ENCODE assay signal across 27 cellular contexts in the genomic region with DNA sequence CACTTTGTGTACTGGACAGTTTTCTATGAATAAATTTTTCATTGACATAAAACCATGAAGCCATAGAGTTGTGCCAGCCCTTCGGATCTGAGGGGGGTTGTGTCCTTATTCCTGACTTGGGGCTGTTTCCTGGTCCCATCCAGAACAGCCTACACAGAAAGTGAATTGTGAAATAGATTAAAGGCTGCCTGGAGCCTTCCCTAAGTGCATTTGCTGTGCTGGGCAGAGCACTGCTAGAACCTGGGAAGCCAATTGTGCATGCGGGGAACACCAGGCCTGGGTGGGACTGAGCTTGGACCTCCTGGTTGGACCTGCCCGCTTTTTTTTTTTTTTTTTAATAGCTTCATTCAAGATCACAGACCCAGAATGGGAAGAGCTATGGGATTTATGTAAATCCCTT.
DNase-seq lines count a peak whose midpoint lies in the region; ATAC-seq and TF ChIP-seq lines count a peak whose summit lies in the region.
"Had no signal": no experiment of that assay in that cellular context is flagged by ENCODE, and none has a peak within 500 bp of the region (broad histone marks: within the 10 kb centered on the region; RNA-seq: fewer than 3 reads in every experiment).

No MANE protein-coding gene starts in this region.

- no peak overlapping the region for H3K4ac ChIP-seq in trophoblast cell (ENCODE audit: low read depth, low read length)

- H4K91ac ChIP-seq in trophoblast cell (ENCODE audit: low read depth, low read length), result no peak overlapping the region

- H3K23ac ChIP-seq in trophoblast cell (ENCODE audit: low read length), result no peak overlapping the region

- H3K27ac ChIP-seq in right atrium auricular region (no peak overlapping the region), foreskin keratinocyte (peak overlapping the region; percentile 54), trophoblast cell (ENCODE audit: low read depth, low read length) (no peak overlapping the region), upper lobe of right lung (peak overlapping the region; percentile 3)
- H3K27ac ChIP-seq: 22Rv1, lower lobe of right lung, neural progenitor cell, testis had no signal

- no peak overlapping the region for H2BK120ac ChIP-seq in trophoblast cell (ENCODE audit: insufficient read depth, low read length, poor library complexity)

- H3K4me1 ChIP-seq in right atrium auricular region, result peaks cover 0 to 9% of the 10 kb centered on the region in 2 donors
- H3K4me1 ChIP-seq in foreskin keratinocyte, result peaks cover 20% of the 10 kb centered on the region
- peaks cover 7 to 8% of the 10 kb centered on the region in 2 experiments for H3K4me1 ChIP-seq in trophoblast cell (ENCODE audit: control insufficient read depth in 1 of 2, insufficient read depth in 2 of 2, low read length in 2 of 2)
- no peaks in the 10 kb centered on the region for H3K4me1 ChIP-seq in upper lobe of right lung
- H3K4me1 ChIP-seq: neural progenitor cell, testis had no signal

- H3K4me3 ChIP-seq in right atrium auricular region (no peak overlapping the region), trophoblast cell (ENCODE audit: low read depth, low read length) (no peak overlapping the region), upper lobe of right lung (no peak overlapping the region)
- H3K4me3 ChIP-seq: lower lobe of right lung, neural progenitor cell, testis had no signal

- H2AK5ac ChIP-seq in trophoblast cell (ENCODE audit: low read length), result no peak overlapping the region

- no peak for TF ChIP-seq CTCF in right atrium auricular region (IDR thresholded peaks at IDR 0.05)
- TF ChIP-seq CTCF in foreskin keratinocyte (conservative IDR thresholded peaks at IDR 0.05), result no peak
- TF ChIP-seq CTCF in upper lobe of right lung (IDR thresholded peaks at IDR 0.05), result no peak

- no peaks in the 10 kb centered on the region for H3K27me3 ChIP-seq in right atrium auricular region
- no peaks in the 10 kb centered on the region for H3K27me3 ChIP-seq in foreskin keratinocyte
- H3K27me3 ChIP-seq in trophoblast cell (ENCODE audit: insufficient read depth, low read length), result no peaks in the 10 kb centered on the region
- H3K27me3 ChIP-seq in upper lobe of right lung, result no peaks in the 10 kb centered on the region
- H3K27me3 ChIP-seq: neural progenitor cell, testis had no signal

- H4K8ac ChIP-seq in trophoblast cell (ENCODE audit: low read depth, low read length), result no peak overlapping the region

- WGBS in trophoblast cell (ENCODE audit: extremely low coverage, insufficient coverage, insufficient read length), result no CpG with 5 or more reads among the region's 3 CpGs

- H3K9me3 ChIP-seq in right atrium auricular region, result no peaks in the 10 kb centered on the region
- H3K9me3 ChIP-seq in trophoblast cell (ENCODE audit: insufficient read depth, low read depth, low read length), result no peaks in the 10 kb centered on the region
- H3K9me3 ChIP-seq in upper lobe of right lung, result no peaks in the 10 kb centered on the region
- H3K9me3 ChIP-seq: lower lobe of right lung, testis had no signal

- H3K14ac ChIP-seq in trophoblast cell (ENCODE audit: low read length), result no peak overlapping the region

- no peaks in the 10 kb centered on the region for H3K79me2 ChIP-seq in trophoblast cell (ENCODE audit: control insufficient read depth, insufficient read depth, low read length, poor library complexity)

- no peak overlapping the region for H3K18ac ChIP-seq in trophoblast cell (ENCODE audit: low read length)

- H3K79me1 ChIP-seq in trophoblast cell (ENCODE audit: low read length), result peaks cover 4% of the 10 kb centered on the region

- intact Hi-C loops in Right ventricle myocardium inferior (cut with DNase I), result no loop called here
- intact Hi-C loops in upper lobe of right lung (cut with DNase I), result no loop called here

- H3K4me2 ChIP-seq in trophoblast cell (ENCODE audit: low read length), result no peak overlapping the region
- H3K4me2 ChIP-seq: neural progenitor cell had no signal

- H3K36me3 ChIP-seq in right atrium auricular region (peaks cover 7% of the 10 kb centered on the region), trophoblast cell (ENCODE audit: control insufficient read depth in 1 of 2, insufficient read depth in 2 of 2, low read length in 2 of 2) (peaks cover 18 to 28% of the 10 kb centered on the region in 2 experiments), upper lobe of right lung (no peaks in the 10 kb centered on the region)
- H3K36me3 ChIP-seq: neural progenitor cell had no signal

- H3K9ac ChIP-seq in trophoblast cell (ENCODE audit: low read length), result no peak overlapping the region
- H3K9ac ChIP-seq: neural progenitor cell had no signal

- DNase-seq in Right ventricle myocardium inferior (ENCODE audit: missing footprints), result no peak
- no peak for DNase-seq in right atrium auricular region (ENCODE audit: low spot score)
- no peak for DNase-seq in foreskin keratinocyte
- no peak for DNase-seq in trophoblast cell
- no peak for DNase-seq in upper lobe of right lung
- no peak for DNase-seq in stimulated activated naive CD4-positive, alpha-beta T cell treated with Interleukin-2 at 50 U/mL for 16 hours (lab: John Stamatoyannopoulos, UW)
- DNase-seq in activated CD4-positive, alpha-beta T cell treated with anti-CD3 and anti-CD28 coated beads, Interleukin-2, amount 50 U/mL, for 4 hours, result no peak
- DNase-seq: activated CD4-positive, alpha-beta T cell treated with anti-CD3 and anti-CD28 coated beads, Interleukin-2, amount 50 U/mL, for 1 hour; AML-193; CD8-positive, alpha-beta T cell; cerebellar nuclear complex; effector CD4-positive, alpha-beta T cell; foreskin melanocyte; hippocampal formation; immature natural killer cell; lower lobe of right lung; NCI-H1048; NCI-H187; NCI-H526; T-helper 9 cell; testis had no signal

- H2AFZ ChIP-seq in trophoblast cell (ENCODE audit: insufficient read depth, low read length, poor library complexity), result no peak overlapping the region
- H2AFZ ChIP-seq: neural progenitor cell had no signal

- peak overlapping the region; percentile 58 for H2BK12ac ChIP-seq in trophoblast cell (ENCODE audit: low read length)

- no peak overlapping the region for H2BK5ac ChIP-seq in trophoblast cell (ENCODE audit: low read depth, low read length, poor library complexity)

- ATAC-seq in Right ventricle myocardium inferior (peak; percentile 13), foreskin keratinocyte (no peak), upper lobe of right lung (peak; percentile 12), GM18502 (IDR thresholded peaks at IDR 0.05; ENCODE audit: poor library complexity, unreplicated experiment) (no peak)
- ATAC-seq: activated T-helper 17 cell treated with anti-CD3 and anti-CD28 coated beads, Interleukin-2, amount 50 U/mL, for 72 hours; CD8-positive, alpha-beta T cell; HCT116; lower lobe of right lung; stimulated activated effector memory CD8-positive, alpha-beta T cell treated with anti-CD3 and anti-CD28 coated beads, Interleukin-12 subunit alpha, Interleukin-12 subunit beta, amount 100 ng/mL, for 72 hours had no signal

- no peak overlapping the region for H4K12ac ChIP-seq in trophoblast cell (ENCODE audit: low read depth, low read length)

Comparison
In these comparisons a context has a peak if more than half of its experiments do, and no peak if none do; other contexts are left out.
1. ATAC-seq: peak in Right ventricle myocardium inferior (single experiment) and upper lobe of right lung (single experiment); none in foreskin keratinocyte (single experiment) and GM18502 (single experiment).
2. H3K27ac ChIP-seq: peak in foreskin keratinocyte (single experiment) and upper lobe of right lung (single experiment); none in right atrium auricular region (0 of 2) and trophoblast cell (single experiment).